33 cellular contexts compared by ENCODE assay signal in the genomic region with DNA sequence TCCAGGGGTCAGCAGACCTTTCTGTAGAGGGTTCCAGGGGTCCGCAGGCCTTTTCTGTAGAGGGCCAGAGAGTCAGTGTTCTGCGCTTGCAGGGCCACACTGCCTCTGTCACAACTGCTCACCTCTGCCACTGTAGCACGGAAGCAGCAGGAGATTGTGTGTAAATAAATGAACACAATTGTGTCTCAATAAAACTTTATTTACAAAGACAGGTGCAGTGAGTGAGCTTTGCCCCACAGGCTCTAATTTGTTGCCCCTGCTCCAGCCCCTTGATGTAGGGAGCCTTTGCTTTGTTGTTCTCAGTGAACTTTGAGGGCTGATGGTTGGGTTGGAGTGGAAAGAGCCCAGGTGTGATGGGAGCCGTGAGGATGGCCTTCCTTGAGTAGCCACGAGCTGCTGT.
"Had no signal": no experiment of that assay in that cellular context is flagged by ENCODE, and none has a peak within 500 bp of the region (broad histone marks: within the 10 kb centered on the region; RNA-seq: fewer than 3 reads in every experiment).

No MANE protein-coding gene starts in this region.

- H3K36me3 ChIP-seq: breast epithelium, SJSA1 had no signal

- H3K9me3 Mint-ChIP-seq: activated CD4-positive, alpha-beta T cell treated with anti-CD3 and anti-CD28 coated beads, Interleukin-2, amount 10 ng/mL, durations not matched to agents 24 days and 14 days; activated naive CD4-positive, alpha-beta T cell treated with anti-CD3 and anti-CD28 coated beads, Interleukin-2, amount 50 U/mL, for 24 hours; activated T-helper 17 cell treated with anti-CD3 and anti-CD28 coated beads, Interleukin-2, amount 50 U/mL, for 72 hours; T-helper 1 cell treated with Interleukin-12 subunit alpha and Interleukin-12 subunit beta and Interleukin-4 antibody, amounts not matched to agents 30 μg/mL and 1 μg/mL, for 36 hours; T-helper 2 cell treated with Interferon-gamma antibody and Interleukin-4, amounts not matched to agents 5 μg/mL and 100 μg/mL, for 36 hours had no signal

- H3K27me3 Mint-ChIP-seq: activated CD4-positive, alpha-beta T cell treated with anti-CD3 and anti-CD28 coated beads, Interleukin-2, amount 10 ng/mL, durations not matched to agents 24 days and 14 days; activated CD8-positive, alpha-beta T cell treated with anti-CD3 and anti-CD28 coated beads for 36 hours; activated naive CD4-positive, alpha-beta T cell treated with anti-CD3 and anti-CD28 coated beads, Interleukin-2, amount 50 U/mL, for 24 hours; activated naive CD8-positive, alpha-beta T cell treated with anti-CD3 and anti-CD28 coated beads, Interleukin-2, amount 10 ng/mL, durations not matched to agents 7 days and 5 days; activated T-helper 17 cell treated with anti-CD3 and anti-CD28 coated beads, Interleukin-2, amount 50 U/mL, for 72 hours had no signal

- H3K4me1 ChIP-seq: ascending aorta had no signal

- H3K9me3 ChIP-seq: ascending aorta, breast epithelium, Peyer's patch, SK-N-SH had no signal

- H3K4me2 ChIP-seq: SK-N-SH had no signal

- FAIRE-seq: TTC549 had no signal

- H3K4me3 ChIP-seq: ascending aorta, breast epithelium, Peyer's patch, SJSA1 had no signal

- H3K27ac ChIP-seq: ascending aorta, breast epithelium, Peyer's patch, SJSA1 had no signal

- H3K27me3 ChIP-seq: ascending aorta, breast epithelium, Peyer's patch, SJSA1 had no signal

- ATAC-seq: activated CD8-positive, alpha-beta T cell treated with anti-CD3 and anti-CD28 coated beads for 36 hours; activated T-cell treated with anti-CD3 and anti-CD28 coated beads, Interleukin-2, amount 50 U/mL, for 72 hours; activated T-helper 17 cell treated with anti-CD3 and anti-CD28 coated beads, Interleukin-2, amount 50 U/mL, for 72 hours; PC-3 had no signal

- H3K4me3 Mint-ChIP-seq: activated CD4-positive, alpha-beta T cell treated with anti-CD3 and anti-CD28 coated beads, Interleukin-2, amount 10 ng/mL, durations not matched to agents 24 days and 14 days; activated CD8-positive, alpha-beta T cell treated with anti-CD3 and anti-CD28 coated beads for 36 hours; activated naive CD4-positive, alpha-beta T cell treated with anti-CD3 and anti-CD28 coated beads, Interleukin-2, amount 50 U/mL, for 24 hours; activated naive CD8-positive, alpha-beta T cell treated with anti-CD3 and anti-CD28 coated beads, Interleukin-2, amount 10 ng/mL, durations not matched to agents 7 days and 5 days; activated T-cell treated with anti-CD3 and anti-CD28 coated beads, Interleukin-2, amount 50 U/mL, for 72 hours; activated T-helper 17 cell treated with anti-CD3 and anti-CD28 coated beads, Interleukin-2, amount 50 U/mL, for 72 hours; T-helper 1 cell treated with Interleukin-12 subunit alpha and Interleukin-12 subunit beta and Interleukin-4 antibody, amounts not matched to agents 30 μg/mL and 1 μg/mL, for 36 hours; T-helper 2 cell treated with Interferon-gamma antibody and Interleukin-4, amounts not matched to agents 5 μg/mL and 100 μg/mL, for 36 hours had no signal

- H3K9ac ChIP-seq: SK-N-SH had no signal

- DNase-seq: activated CD4-positive, alpha-beta T cell treated with anti-CD3 and anti-CD28 coated beads, Interleukin-2, amount 10 ng/mL, durations not matched to agents 24 days and 14 days; activated CD4-positive, alpha-beta T cell treated with anti-CD3 and anti-CD28 coated beads, Interleukin-2, amount 50 U/mL, for 4 hours; activated CD8-positive, alpha-beta T cell treated with anti-CD3 and anti-CD28 coated beads for 36 hours; activated effector memory CD4-positive, alpha-beta T cell treated with anti-CD3 and anti-CD28 coated beads, Interleukin-2, amount 50 U/mL, for 16 hours; activated naive CD4-positive, alpha-beta T cell; activated naive CD8-positive, alpha-beta T cell treated with anti-CD3 and anti-CD28 coated beads, Interleukin-2, amount 10 ng/mL, durations not matched to agents 7 days and 5 days; activated T-cell treated with anti-CD3 and anti-CD28 coated beads, Interleukin-2, amount 50 U/mL, for 1 hour; activated T-cell treated with anti-CD3 and anti-CD28 coated beads, Interleukin-2, amount 50 U/mL, for 72 hours; amygdala; Kasumi-1; MM.1S; MV-4-11; NCI-H1092; NCI-H1436 treated with DMSO at 0.1 percent for 48 hours; NCI-H1694 treated with DMSO at 0.1 percent for 48 hours; NCI-H2029; NCI-H510A; NCI-H526; NCI-H748 treated with DMSO at 0.1 percent for 48 hours; NK-92 treated with Interleukin-12 subunit alpha and Interleukin-12 subunit beta, amount 100 ng/mL, for 24 hours; PC-3; Peyer's patch; RPMI8226; SHP77 treated with DMSO at 0.1 percent for 48 hours; SK-N-SH had no signal

- H3K27ac Mint-ChIP-seq: activated CD4-positive, alpha-beta T cell treated with anti-CD3 and anti-CD28 coated beads, Interleukin-2, amount 10 ng/mL, durations not matched to agents 24 days and 14 days; activated CD8-positive, alpha-beta T cell treated with anti-CD3 and anti-CD28 coated beads for 36 hours; activated naive CD4-positive, alpha-beta T cell treated with anti-CD3 and anti-CD28 coated beads, Interleukin-2, amount 50 U/mL, for 24 hours; activated naive CD8-positive, alpha-beta T cell treated with anti-CD3 and anti-CD28 coated beads, Interleukin-2, amount 10 ng/mL, durations not matched to agents 7 days and 5 days; activated T-cell treated with anti-CD3 and anti-CD28 coated beads, Interleukin-2, amount 50 U/mL, for 72 hours; activated T-helper 17 cell treated with anti-CD3 and anti-CD28 coated beads, Interleukin-2, amount 50 U/mL, for 72 hours; T-helper 1 cell treated with Interleukin-12 subunit alpha and Interleukin-12 subunit beta and Interleukin-4 antibody, amounts not matched to agents 30 μg/mL and 1 μg/mL, for 36 hours; T-helper 2 cell treated with Interferon-gamma antibody and Interleukin-4, amounts not matched to agents 5 μg/mL and 100 μg/mL, for 36 hours had no signal

- H3K4me1 Mint-ChIP-seq: activated CD4-positive, alpha-beta T cell treated with anti-CD3 and anti-CD28 coated beads, Interleukin-2, amount 10 ng/mL, durations not matched to agents 24 days and 14 days had no signal
